ENCODE assay signal across 8 cellular contexts in the genomic region with DNA sequence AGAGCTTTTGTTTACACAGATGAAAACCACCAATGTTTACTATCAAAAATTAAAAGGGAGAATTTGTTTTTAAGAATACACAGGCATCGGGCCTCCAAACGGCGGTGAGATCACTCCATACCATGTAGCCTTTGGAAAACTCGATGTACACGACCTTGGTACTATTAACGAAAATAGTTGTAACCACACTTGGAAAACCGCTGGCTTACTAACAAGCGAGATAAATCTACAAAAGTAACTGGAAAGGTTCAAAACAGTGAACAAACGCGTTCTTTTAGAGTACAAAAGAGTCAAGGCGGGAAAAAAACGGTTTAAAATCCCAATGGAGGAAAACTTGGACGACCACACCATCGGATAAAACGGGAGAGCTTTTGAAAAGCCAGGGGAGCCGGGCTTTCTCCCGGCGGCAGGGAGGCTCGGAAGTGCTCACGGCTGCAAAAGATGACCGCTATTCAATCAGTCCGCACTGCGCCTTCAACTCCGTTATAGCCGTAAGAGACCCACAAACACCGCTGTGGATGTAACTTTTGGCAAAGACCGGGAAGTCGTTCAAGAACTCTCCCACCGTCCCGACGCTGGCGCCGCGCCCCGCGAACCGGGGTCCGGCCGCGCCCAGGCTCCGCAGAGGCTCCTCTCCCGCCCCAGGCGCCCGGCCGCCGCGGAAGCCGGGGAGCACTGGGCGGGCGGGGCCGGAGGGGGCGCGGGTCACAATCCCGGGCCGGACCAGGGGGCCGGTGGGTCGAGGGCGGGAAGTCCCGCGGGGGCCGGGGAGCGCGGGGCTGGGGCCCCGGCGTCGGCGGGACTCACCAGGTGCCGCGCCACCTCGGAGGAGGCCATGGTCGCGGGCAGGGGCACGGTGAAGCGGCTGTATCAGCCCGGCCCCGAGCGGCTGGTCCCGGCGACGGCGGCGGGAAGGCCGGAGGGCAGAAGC. TPM values are rescaled to one million over a fixed set of nuclear protein-coding genes. Genes with fewer than 3 reads are reported as not detected.
DNase-seq lines count a peak whose midpoint lies in the region; ATAC-seq and TF ChIP-seq lines count a peak whose summit lies in the region.

No MANE protein-coding gene starts in this region.

- H3K9me3 Mint-ChIP-seq in T-helper 2 cell treated with Interferon-gamma antibody and Interleukin-4, amounts not matched to agents 5 μg/mL and 100 μg/mL, for 36 hours, result no peaks in the 10 kb centered on the region

- DNase-seq in T-helper 2 cell treated with Interferon-gamma antibody and Interleukin-4, amounts not matched to agents 5 μg/mL and 100 μg/mL, for 36 hours (ENCODE audit: low spot score), result no peak
- DNase-seq in fibroblast of gingiva (ENCODE audit: low read depth) (peak; percentile 64), vagina (ENCODE audit: extremely low spot score in 2 of 2) (no peak)
- no peak for DNase-seq in NK-92 treated with Interleukin-12 subunit alpha and Interleukin-12 subunit beta, amount 100 ng/mL, for 24 hours (lab: John Stamatoyannopoulos, UW)

- peak; percentile 6 for ATAC-seq in GM18499 (IDR thresholded peaks at IDR 0.05; ENCODE audit: insufficient read depth, unreplicated experiment)
- peak; percentile 21 for ATAC-seq in HG03103 (IDR thresholded peaks at IDR 0.05; ENCODE audit: low read depth, unreplicated experiment)

- peak overlapping the region; percentile 91 for H3K27ac ChIP-seq in ACC112 (ENCODE audit: low read depth, low read length)
- H3K27ac ChIP-seq in vagina, result peak overlapping the region; percentile 97

- peak overlapping the region; percentile 55 for H3K9ac ChIP-seq in mucosa of stomach (ENCODE audit: low read length)

- H3K27ac Mint-ChIP-seq in T-helper 2 cell treated with Interferon-gamma antibody and Interleukin-4, amounts not matched to agents 5 μg/mL and 100 μg/mL, for 36 hours, result no peak overlapping the region

- TF ChIP-seq CTCF in vagina (IDR thresholded peaks at IDR 0.05), result no peak

- peaks cover 70% of the 10 kb centered on the region for H3K79me2 ChIP-seq in ACC112 (ENCODE audit: control insufficient read depth, insufficient read depth, low read length, unreplicated experiment)

- H3K4me1 ChIP-seq in ACC112 (ENCODE audit: control insufficient read depth, insufficient read depth, low read length, unreplicated experiment) (peaks cover 40% of the 10 kb centered on the region), mucosa of stomach (ENCODE audit: control insufficient read depth, insufficient read depth, low read length) (peaks cover 15% of the 10 kb centered on the region), vagina (peaks cover 68% of the 10 kb centered on the region)

- peak overlapping the region; percentile 69 for H3K4me3 Mint-ChIP-seq in T-helper 2 cell treated with Interferon-gamma antibody and Interleukin-4, amounts not matched to agents 5 μg/mL and 100 μg/mL, for 36 hours

- H3K27me3 ChIP-seq in ACC112 (ENCODE audit: insufficient read depth, low read length) (no peaks in the 10 kb centered on the region), mucosa of stomach (ENCODE audit: control insufficient read depth, insufficient read depth, low read length) (no peaks in the 10 kb centered on the region), vagina (no peaks in the 10 kb centered on the region)

- H3K9me3 ChIP-seq in mucosa of stomach (ENCODE audit: control insufficient read depth, low read length), result no peaks in the 10 kb centered on the region
- no peaks in the 10 kb centered on the region for H3K9me3 ChIP-seq in vagina

- H3K4me3 ChIP-seq in ACC112 (ENCODE audit: low read depth, low read length) (peak overlapping the region; percentile 96), mucosa of stomach (ENCODE audit: low read length) (peak overlapping the region; percentile 28), vagina (peak overlapping the region; percentile 59 to 69)

- peaks cover 10% of the 10 kb centered on the region for H3K4me1 Mint-ChIP-seq in T-helper 2 cell treated with Interferon-gamma antibody and Interleukin-4, amounts not matched to agents 5 μg/mL and 100 μg/mL, for 36 hours (ENCODE audit: low read depth)

- intact Hi-C loops in vagina (cut with DNase I), result no loop called here

- no peaks in the 10 kb centered on the region for H3K36me3 Mint-ChIP-seq in T-helper 2 cell treated with Interferon-gamma antibody and Interleukin-4, amounts not matched to agents 5 μg/mL and 100 μg/mL, for 36 hours (ENCODE audit: low read depth)

- H3K36me3 ChIP-seq in ACC112 (ENCODE audit: insufficient read depth, low read length) (no peaks in the 10 kb centered on the region), mucosa of stomach (ENCODE audit: control insufficient read depth, insufficient read depth, low read length) (no peaks in the 10 kb centered on the region), vagina (no peaks in the 10 kb centered on the region)

- H3K27me3 Mint-ChIP-seq in T-helper 2 cell treated with Interferon-gamma antibody and Interleukin-4, amounts not matched to agents 5 μg/mL and 100 μg/mL, for 36 hours (ENCODE audit: low read depth), result peaks cover 72% of the 10 kb centered on the region

- TF ChIP-seq POLR2A in vagina (IDR thresholded peaks at IDR 0.05), result no peak

- H2AFZ ChIP-seq in ACC112 (ENCODE audit: low read length, unreplicated experiment), result peak overlapping the region; percentile 20

RNA-seq across cellular contexts. Expression of a gene that starts 0.5 kb away (rescaled TPM):
- 107 TPM for total RNA-seq in vagina

RNA-seq across cellular contexts. Expression of a gene that starts 0.9 kb away (rescaled TPM):
- 25.5 TPM for total RNA-seq in vagina

Comparison
In these comparisons a context has a peak if more than half of its experiments do, and no peak if none do; other contexts are left out.
1. H3K4me3 ChIP-seq: peak in every context shown above with its lines; median percentile 96 in ACC112; 64 in vagina; 28 in mucosa of stomach.